Comparison of ENCODE assay signal across 1 cellular context in genomic region chr5:138575194-138576015, GRCh38.
A peak's percentile ranks its signal among the peaks of the same experiment; 100 is the strongest.
TF ChIP-seq lines count a peak whose summit lies in the region.

TSS of gene HSPA9 (minus strand) at chr5:138575401. CDS start at chr5:138575318, 83 bp downstream.

TF ChIP-seq in K562, 482 proteins besides CTCF, POLR2A, EP300 and RAD21 (continued from another document and continues in another):
- TF ChIP-seq ZNF140 (CRISPR knock-in tag; IDR thresholded peaks at IDR 0.05) (no peak), WHSC1 (IDR thresholded peaks at IDR 0.05; ENCODE audit: low read length) (no peak), MBD1 (CRISPR knock-in tag; IDR thresholded peaks at IDR 0.05) (no peak), ZBTB12 (CRISPR knock-in tag; IDR thresholded peaks at IDR 0.05) (0 out of 2 replicates have a peak, but pooled peaks have one; percentile 35), CCNT2 (IDR thresholded peaks at IDR 0.05; ENCODE audit: borderline replicate concordance, extremely low read depth, insufficient read length, low read depth, low read length) (peak; percentile 82), ARID4B (CRISPR knock-in tag; IDR thresholded peaks at IDR 0.05) (peak; percentile 99), DEAF1 (CRISPR knock-in tag; IDR thresholded peaks at IDR 0.05) (no peak), ZBTB5 (IDR thresholded peaks at IDR 0.05) (no peak), IFI16 (CRISPR knock-in tag; IDR thresholded peaks at IDR 0.05) (no peak), ZNF280A (IDR thresholded peaks at IDR 0.05; ENCODE audit: low read depth, partially characterized antibody) (no peak), POLR3G (IDR thresholded peaks at IDR 0.05; ENCODE audit: extremely low read depth, insufficient read length, insufficient replicate concordance) (no peak), RAD51 (IDR thresholded peaks at IDR 0.05; ENCODE audit: borderline replicate concordance, low read depth) (peak; percentile 80), NUFIP1 (IDR thresholded peaks at IDR 0.05; ENCODE audit: partially characterized antibody) (no peak), OTX1 (CRISPR knock-in tag; IDR thresholded peaks at IDR 0.05) (no peak), MCM5 (IDR thresholded peaks at IDR 0.05; ENCODE audit: low read depth) (no peak), ZNF644 (tag; IDR thresholded peaks at IDR 0.05; ENCODE audit: low read depth) (no peak; the same call in none of the 2 replicates), SLC30A9 (CRISPR knock-in tag; IDR thresholded peaks at IDR 0.05) (no peak), MED1 (CRISPR knock-in tag; IDR thresholded peaks at IDR 0.05; ENCODE audit: borderline replicate concordance) (no peak), RBM25 (IDR thresholded peaks at IDR 0.05; ENCODE audit: low read depth, low read length, severe bottlenecking) (no peak), NKRF (IDR thresholded peaks at IDR 0.05; ENCODE audit: borderline replicate concordance) (peak; percentile 99), KLF6 (CRISPR knock-in tag; IDR thresholded peaks at IDR 0.05; ENCODE audit: borderline replicate concordance) (peak; percentile 82), ZNF436 (CRISPR knock-in tag; IDR thresholded peaks at IDR 0.05) (no peak), SNIP1 (IDR thresholded peaks at IDR 0.05; ENCODE audit: low read depth) (no peak), TGIF2 (CRISPR knock-in tag; IDR thresholded peaks at IDR 0.05) (no peak), SETDB1 (IDR thresholded peaks at IDR 0.05; ENCODE audit: low read length) (no peak), BHLHE40 (IDR thresholded peaks at IDR 0.05; ENCODE audit: low read length) (peak; percentile 79), STAG1 (CRISPR knock-in tag; IDR thresholded peaks at IDR 0.05; ENCODE audit: borderline replicate concordance) (peak; percentile 26; the same call in 1 of the 2 replicates), ZNF408 (CRISPR knock-in tag; IDR thresholded peaks at IDR 0.05; ENCODE audit: low read depth) (no peak), E4F1 (CRISPR knock-in tag; IDR thresholded peaks at IDR 0.05; ENCODE audit: borderline replicate concordance) (no peak), NCOA4 (IDR thresholded peaks at IDR 0.05; ENCODE audit: partially characterized antibody) (no peak), ZNF232 (CRISPR knock-in tag; IDR thresholded peaks at IDR 0.05) (0 out of 2 replicates have a peak, but pooled peaks have one; percentile 77), GTF3C2 (IDR thresholded peaks at IDR 0.05; ENCODE audit: borderline replicate concordance, extremely low read depth, insufficient read length) (no peak), GTF2F1 (IDR thresholded peaks at IDR 0.05; ENCODE audit: low read depth, low read length) (peak; percentile 76; the same call in 1 of the 2 replicates), ARID2 (IDR thresholded peaks at IDR 0.05) (no peak), THRA (IDR thresholded peaks at IDR 0.05) (no peak), YBX1 (IDR thresholded peaks at IDR 0.05) (no peak), PCBP2 (IDR thresholded peaks at IDR 0.05; ENCODE audit: low read depth, low read length, poor library complexity, severe bottlenecking) (no peak)
